Comparison of ENCODE assay signal across 8 cellular contexts in the genomic region with DNA sequence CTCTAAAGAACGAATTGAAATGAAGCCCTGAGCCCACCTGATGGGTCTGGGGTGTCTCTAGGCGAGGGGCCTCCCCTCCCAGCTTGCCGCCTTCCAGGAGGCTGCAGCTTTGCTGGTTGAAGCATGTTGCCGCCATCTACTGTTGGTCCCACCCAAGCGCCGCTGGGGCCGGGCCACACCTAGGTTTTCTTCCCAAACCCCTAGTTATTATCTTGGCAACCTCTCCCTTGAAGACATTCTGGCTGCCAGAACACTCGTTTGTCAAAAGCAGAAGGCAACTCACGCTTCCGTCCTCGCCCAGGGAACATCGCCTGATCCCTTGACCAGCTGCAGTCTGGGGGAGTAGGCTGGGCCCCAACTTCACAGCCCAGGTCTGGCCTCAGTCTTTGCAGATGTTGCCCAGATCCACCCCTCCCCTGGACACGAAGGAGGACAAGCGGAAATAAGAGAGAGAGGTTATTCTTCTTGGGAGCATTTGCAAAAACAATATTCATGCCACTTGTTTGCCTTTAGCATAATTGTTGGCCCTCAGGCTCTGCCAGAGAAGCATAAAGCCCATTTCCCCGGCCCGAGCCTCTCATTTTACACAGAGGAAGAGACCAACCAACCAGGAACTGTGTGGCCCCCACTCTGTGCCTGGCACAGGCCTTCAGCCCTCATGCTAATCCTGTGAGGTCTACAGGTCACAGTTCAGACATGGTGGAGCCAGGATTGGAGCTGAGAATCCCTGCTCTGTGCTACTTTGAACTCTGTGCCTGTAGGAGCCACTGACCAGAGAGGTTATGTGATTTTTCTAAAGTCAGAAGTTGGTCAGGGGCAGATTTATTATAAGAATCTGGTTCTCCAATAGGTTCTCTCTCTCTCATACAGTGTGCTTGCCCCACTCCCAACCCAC. TPM values are rescaled to one million over a fixed set of nuclear protein-coding genes. Genes with fewer than 3 reads are reported as not detected.
A peak's percentile ranks its signal among the peaks of the same experiment; 100 is the strongest.
DNase-seq lines count a peak whose midpoint lies in the region; ATAC-seq and TF ChIP-seq lines count a peak whose summit lies in the region.

No MANE protein-coding gene starts in this region.

- H3K27ac Mint-ChIP-seq in activated T-helper 2 cell treated with anti-CD3 and anti-CD28 coated beads, Interferon-gamma antibody, Interleukin-2, Interleukin-4, amounts not matched to agents 10 μg/mL and 5 μg/mL and 100 μg/mL, durations not matched to agents 14 hours and 24 hours and 36 hours, result no peak overlapping the region

- TF ChIP-seq CTCF in AG09309 (IDR thresholded peaks at IDR 0.05; ENCODE audit: control insufficient read depth, insufficient read depth, low read depth, low read length, missing control alignments), result peak; percentile 65

- no peaks in the 10 kb centered on the region for H3K9me3 Mint-ChIP-seq in activated T-helper 2 cell treated with anti-CD3 and anti-CD28 coated beads, Interferon-gamma antibody, Interleukin-2, Interleukin-4, amounts not matched to agents 10 μg/mL and 5 μg/mL and 100 μg/mL, durations not matched to agents 14 hours and 24 hours and 36 hours

- ATAC-seq in HG03095 (IDR thresholded peaks at IDR 0.05; ENCODE audit: unreplicated experiment), result no peak

- H3K4me1 Mint-ChIP-seq in activated T-helper 2 cell treated with anti-CD3 and anti-CD28 coated beads, Interferon-gamma antibody, Interleukin-2, Interleukin-4, amounts not matched to agents 10 μg/mL and 5 μg/mL and 100 μg/mL, durations not matched to agents 14 hours and 24 hours and 36 hours (ENCODE audit: low read depth), result peaks cover 18% of the 10 kb centered on the region

- H3K9me3 ChIP-seq in HUES48 (ENCODE audit: control insufficient read depth, insufficient read depth, low read length), result no peaks in the 10 kb centered on the region
- H3K9me3 ChIP-seq in mucosa of rectum (ENCODE audit: control insufficient read depth in 2 of 2, low read length in 2 of 2), result no peaks in the 10 kb centered on the region

- H3K4me3 ChIP-seq in AG09309 (ENCODE audit: control insufficient read depth, low read depth, low read length), result peak overlapping the region; percentile 5
- H3K4me3 ChIP-seq in HUES48 (ENCODE audit: low read depth, low read length), result no peak overlapping the region
- H3K4me3 ChIP-seq in mucosa of rectum (ENCODE audit: low read length in 2 of 2), result no peak overlapping the region

- H3K36me3 Mint-ChIP-seq in activated T-helper 2 cell treated with anti-CD3 and anti-CD28 coated beads, Interferon-gamma antibody, Interleukin-2, Interleukin-4, amounts not matched to agents 10 μg/mL and 5 μg/mL and 100 μg/mL, durations not matched to agents 14 hours and 24 hours and 36 hours (ENCODE audit: low read depth), result no peaks in the 10 kb centered on the region

- H3K36me3 ChIP-seq in HUES48 (ENCODE audit: control insufficient read depth, insufficient read depth, low read length) (no peaks in the 10 kb centered on the region), mucosa of rectum (ENCODE audit: control insufficient read depth in 2 of 2, insufficient read depth in 2 of 2, low read length in 2 of 2) (no peaks in the 10 kb centered on the region)

- H3K27ac ChIP-seq in HUES48 (ENCODE audit: low read depth, low read length) (peak overlapping the region; percentile 77), mucosa of rectum (ENCODE audit: low read depth in 2 of 2, low read length in 2 of 2) (peak overlapping the region; percentile 9 to 13)

- intact Hi-C loops in activated T-helper 2 cell treated with anti-CD3 and anti-CD28 coated beads, Interferon-gamma antibody, Interleukin-2, Interleukin-4, amounts not matched to agents 10 μg/mL and 5 μg/mL and 100 μg/mL, durations not matched to agents 14 hours and 24 hours and 36 hours (cut with micrococcal nuclease), result no loop called here

- peaks cover 14% of the 10 kb centered on the region for H3K27me3 Mint-ChIP-seq in activated T-helper 2 cell treated with anti-CD3 and anti-CD28 coated beads, Interferon-gamma antibody, Interleukin-2, Interleukin-4, amounts not matched to agents 10 μg/mL and 5 μg/mL and 100 μg/mL, durations not matched to agents 14 hours and 24 hours and 36 hours (ENCODE audit: low read depth)

- DNase-seq in AG09309 (ENCODE audit: low read depth), result no peak
- DNase-seq in dermis blood vessel endothelial cell, result peak; percentile 68
- no peak for DNase-seq in activated T-helper 2 cell treated with anti-CD3 and anti-CD28 coated beads, Interferon-gamma antibody, Interleukin-2, Interleukin-4, amounts not matched to agents 10 μg/mL and 5 μg/mL and 100 μg/mL, durations not matched to agents 14 hours and 24 hours and 36 hours (ENCODE audit: low spot score)
- no peak for DNase-seq in effector CD4-positive, alpha-beta T cell
- DNase-seq in NCI-H524 treated with DMSO at 0.1 percent for 48 hours (lab: John Stamatoyannopoulos, UW), result no peak

- no peak overlapping the region for H3K4me3 Mint-ChIP-seq in activated T-helper 2 cell treated with anti-CD3 and anti-CD28 coated beads, Interferon-gamma antibody, Interleukin-2, Interleukin-4, amounts not matched to agents 10 μg/mL and 5 μg/mL and 100 μg/mL, durations not matched to agents 14 hours and 24 hours and 36 hours (ENCODE audit: low read depth)

- H3K27me3 ChIP-seq in HUES48 (ENCODE audit: control insufficient read depth, insufficient read depth, low read length) (no peaks in the 10 kb centered on the region; the same call in none of the 2 replicates), mucosa of rectum (ENCODE audit: control insufficient read depth in 2 of 2, insufficient read depth in 2 of 2, low read length in 2 of 2) (peaks cover 3 to 8% of the 10 kb centered on the region in 2 donors)

- H3K4me1 ChIP-seq in HUES48 (ENCODE audit: control insufficient read depth, insufficient read depth, low read length), result peaks cover 46% of the 10 kb centered on the region
- peaks cover 4 to 28% of the 10 kb centered on the region in 2 donors for H3K4me1 ChIP-seq in mucosa of rectum (ENCODE audit: control insufficient read depth in 2 of 2, insufficient read depth in 2 of 2, low read length in 2 of 2)

- no peak overlapping the region for H3K9ac ChIP-seq in HUES48 (ENCODE audit: low read depth, low read length)
- no peak overlapping the region for H3K9ac ChIP-seq in mucosa of rectum (ENCODE audit: low read depth in 1 of 2, low read length in 2 of 2)

RNA-seq across cellular contexts. Expression of a gene that starts 6.7 kb away (rescaled TPM):
- 318 and 336 TPM in 2 replicates for total RNA-seq in dermis blood vessel endothelial cell
- 9.5 and 10.2 TPM in 2 replicates for total RNA-seq in activated T-helper 2 cell treated with anti-CD3 and anti-CD28 coated beads, Interferon-gamma antibody, Interleukin-2, Interleukin-4, amounts not matched to agents 10 μg/mL and 5 μg/mL and 100 μg/mL, durations not matched to agents 14 hours and 24 hours and 36 hours

Comparison
In these comparisons a context has a peak if more than half of its experiments do, and no peak if none do; other contexts are left out.
1. RNA of a gene that starts 6.7 kb away (total RNA-seq): 318 to 336 TPM in dermis blood vessel endothelial cell; 9.5 to 10.2 TPM in activated T-helper 2 cell treated with anti-CD3 and anti-CD28 coated beads, Interferon-gamma antibody, Interleukin-2, Interleukin-4, amounts not matched to agents 10 μg/mL and 5 μg/mL and 100 μg/mL, durations not matched to agents 14 hours and 24 hours and 36 hours; every median in the first group is over 10 times any median in the second.